Comparison of ENCODE assay signal across 8 cellular contexts in genomic region chr9:129102791-129103594, GRCh38. TPM values are rescaled to one million over a fixed set of nuclear protein-coding genes. Genes with fewer than 3 reads are reported as not detected.
DNase-seq lines count a peak whose midpoint lies in the region; ATAC-seq, FAIRE-seq and TF ChIP-seq lines count a peak whose summit lies in the region.

No MANE protein-coding gene starts in this region.

- TF ChIP-seq POLR2A in H1 (IDR thresholded peaks at IDR 0.05; ENCODE audit: control extremely low read depth in 1 of 2, low read depth in 2 of 2, low read length in 2 of 2) = no peak

- no peak overlapping the region for H4K8ac ChIP-seq in H1 (ENCODE audit: extremely low read depth, insufficient read depth, low read length)

- no peak overlapping the region for H3K18ac ChIP-seq in H1 (ENCODE audit: extremely low read depth, low read length)

- H2AFZ ChIP-seq in H1 (ENCODE audit: low read length) = no peak overlapping the region

- peaks cover 4% of the 10 kb centered on the region for H3K4me1 Mint-ChIP-seq in mesothelial cell of epicardium

- CTCF ChIA-PET in Panc1 (lab: Charles Lee) = no interaction called here
- CTCF ChIA-PET in H1 (lab: Charles Lee; ENCODE audit: partially characterized antibody) = interaction anchor here (0.8 to 2.0 kb wide), 9 partner anchors 9 to 511 kb away, joined by 3 to 12 read pairs (median 5); no protein-coding TSS in a partner anchor

- no peak overlapping the region for H4K5ac ChIP-seq in H1 (ENCODE audit: insufficient read length, low read depth, low read length)

- no peak overlapping the region for H3K4me3 Mint-ChIP-seq in mesothelial cell of epicardium

- no peak overlapping the region for H2AK5ac ChIP-seq in H1 (ENCODE audit: low read depth, low read length)

- no peak for TF ChIP-seq EP300 in H1 (IDR thresholded peaks at IDR 0.05; ENCODE audit: borderline replicate concordance in 1 of 2, low read depth in 2 of 2, low read length in 2 of 2)

- no peaks in the 10 kb centered on the region for H3K9me3 Mint-ChIP-seq in mesothelial cell of epicardium

- H2BK20ac ChIP-seq in H1 (ENCODE audit: low read length) = no peak overlapping the region

- H3K36me3 Mint-ChIP-seq in mesothelial cell of epicardium = peaks cover 3% of the 10 kb centered on the region

- no peaks in the 10 kb centered on the region for H3K79me1 ChIP-seq in H1 (ENCODE audit: low read depth, low read length)

- peaks cover 3% of the 10 kb centered on the region; the same call in 1 of the 2 replicates for H3K4me1 ChIP-seq in Panc1 (ENCODE audit: control insufficient read depth, insufficient read depth, low read length)
- peaks cover 0 to 5% (median 1%) of the 10 kb centered on the region in 4 experiments; a peak in 2 of 7 replicates for H3K4me1 ChIP-seq in H1 (replicated peaks in 1 of 4; ENCODE audit: control insufficient read depth in 3 of 4, insufficient read depth in 4 of 4, low read length in 3 of 4)

- H3K14ac ChIP-seq in H1 (ENCODE audit: insufficient read length) = no peak overlapping the region

- H3K9ac ChIP-seq in H1 (replicated peaks in 1 of 4; ENCODE audit: extremely low read depth in 1 of 4, low read depth in 3 of 4, low read length in 3 of 4) = no peak overlapping the region

- ATAC-seq in Panc1 (peak; percentile 91), GM21825 (IDR thresholded peaks at IDR 0.05; ENCODE audit: unreplicated experiment) (no peak), GM21717 (IDR thresholded peaks at IDR 0.05; ENCODE audit: unreplicated experiment) (no peak)

- H4K20me1 ChIP-seq in H1 (replicated peaks in 1 of 2; ENCODE audit: control insufficient read depth in 1 of 2, insufficient read depth in 2 of 2, low read length in 2 of 2) = no peaks in the 10 kb centered on the region

- no TSS peak for BruUV-seq in Panc1 (replicated peaks; lab: Mats Ljungman, UMichigan)

- H3K23me2 ChIP-seq in H1 (ENCODE audit: low read depth, low read length) = no peaks in the 10 kb centered on the region

- H3K27ac ChIP-seq in Panc1 (ENCODE audit: low read length) = no peak overlapping the region
- no peak overlapping the region for H3K27ac ChIP-seq in H1 (ENCODE audit: low read depth, low read length)

- H2BK5ac ChIP-seq in H1 (ENCODE audit: low read depth, low read length) = no peak overlapping the region

- no peak overlapping the region for H3K27ac Mint-ChIP-seq in mesothelial cell of epicardium

- H3K4me2 ChIP-seq in H1 (ENCODE audit: insufficient read depth in 1 of 2, low read depth in 2 of 2, low read length in 2 of 2) = no peak overlapping the region

- intact Hi-C loops in Panc1 (cut with micrococcal nuclease; ENCODE audit: unreplicated experiment) = no loop called here

- no peak overlapping the region for H3K4me3 ChIP-seq in HFF-Myc (replicated peaks; ENCODE audit: low read depth, low read length)
- H3K4me3 ChIP-seq in Panc1 (ENCODE audit: low read depth in 2 of 2, low read length in 2 of 2) = no peak overlapping the region
- no peak overlapping the region for H3K4me3 ChIP-seq in H1 (ENCODE audit: extremely low read depth in 1 of 4, insufficient read depth in 2 of 4, low read depth in 3 of 4, low read length in 4 of 4)

- no peak overlapping the region for H2BK15ac ChIP-seq in H1 (ENCODE audit: low read length)

- FAIRE-seq in D721Med (lab: Jason Lieb, UNC) (no peak), H1 (lab: Jason Lieb, UNC) (no peak)

- POLR2A ChIA-PET in Panc1 (lab: Charles Lee) (no interaction called here), H1 (lab: Charles Lee; ENCODE audit: partially characterized antibody) (interaction anchor here (0.6 to 1.0 kb wide), 2 partner anchors 11 to 64 kb away, joined by 3 read pairs; no protein-coding TSS in a partner anchor)

- DNase-seq in D721Med (ENCODE audit: insufficient read length, low spot score) (peak; percentile 68), HFF-Myc (ENCODE audit: extremely low read depth, low read depth) (no peak), Panc1 (ENCODE audit: low read depth, low spot score) (no peak), H1 (ENCODE audit: low read depth in 1 of 2, low spot score in 2 of 2) (peak in 1 of 2 experiments; percentile 73), mesothelial cell of epicardium (ENCODE audit: low spot score in 2 of 2, unreplicated experiment in 2 of 2) (no peak), T-helper 9 cell (no peak)

- H3K27me3 ChIP-seq in Panc1 (ENCODE audit: control insufficient read depth, insufficient read depth, low read length) (no peaks in the 10 kb centered on the region), H1 (replicated peaks in 1 of 4; ENCODE audit: control insufficient read depth in 3 of 4, extremely low read depth in 1 of 4, insufficient read depth in 3 of 4, low read length in 3 of 4) (peaks cover 0 to 6% (median 4%) of the 10 kb centered on the region in 4 experiments; a peak in 4 of 7 replicates)

- H3K9me3 ChIP-seq in Panc1 (ENCODE audit: control insufficient read depth, insufficient read depth, low read depth, low read length) = no peaks in the 10 kb centered on the region
- no peaks in the 10 kb centered on the region for H3K9me3 ChIP-seq in H1 (ENCODE audit: insufficient read depth in 2 of 2, low read depth in 1 of 2, low read length in 1 of 2)

- peak; percentile 40 for TF ChIP-seq CTCF in D721Med (IDR thresholded peaks at IDR 0.05; ENCODE audit: insufficient read depth, missing control alignments)
- peak; percentile 74 for TF ChIP-seq CTCF in HFF-Myc (IDR thresholded peaks at IDR 0.05; ENCODE audit: low read depth, low read length, missing control alignments)
- TF ChIP-seq CTCF in Panc1 (IDR thresholded peaks at IDR 0.05) = peak; percentile 77
- TF ChIP-seq CTCF in H1 (IDR thresholded peaks at IDR 0.05; ENCODE audit: control extremely low read depth in 1 of 3, insufficient read depth in 1 of 3, low read depth in 1 of 3, low read length in 3 of 3) = peak in 2 of 3 experiments; percentile 69 to 83; a peak in 3 of 4 replicates
- TF ChIP-seq CTCF in mesothelial cell of epicardium (IDR thresholded peaks at IDR 0.05; ENCODE audit: unreplicated experiment) = peak; percentile 29

- H3K4ac ChIP-seq in H1 (replicated peaks; ENCODE audit: insufficient read length, low read depth, low read length) = no peak overlapping the region

- H3K23ac ChIP-seq in H1 (ENCODE audit: insufficient read length) = no peak overlapping the region

- no peaks in the 10 kb centered on the region for H3K79me2 ChIP-seq in H1 (ENCODE audit: control insufficient read depth in 1 of 2, insufficient read depth in 2 of 2, low read length in 2 of 2)

- TF ChIP-seq RAD21 in H1 (IDR thresholded peaks at IDR 0.05 in 1 of 2, conservative IDR thresholded peaks at IDR 0.05 in 1 of 2; ENCODE audit: low read depth in 2 of 2, low read length in 2 of 2) = peak; percentile 2 to 35; a peak in 2 of 4 replicates

- H2BK120ac ChIP-seq in H1 (replicated peaks; ENCODE audit: low read depth, low read length) = no peak overlapping the region

- no peak overlapping the region for H2BK12ac ChIP-seq in H1 (ENCODE audit: low read depth, low read length)

- H4K91ac ChIP-seq in H1 (replicated peaks; ENCODE audit: insufficient read length, low read length) = no peak overlapping the region

- H3K36me3 ChIP-seq in Panc1 (ENCODE audit: control insufficient read depth, insufficient read depth, low read length) = no peaks in the 10 kb centered on the region
- H3K36me3 ChIP-seq in H1 (ENCODE audit: control insufficient read depth in 2 of 4, insufficient read depth in 4 of 4, low read length in 3 of 4) = no peaks in the 10 kb centered on the region

- WGBS in H1 (ENCODE audit: extremely low coverage in 1 of 2, insufficient coverage in 1 of 2, insufficient read length in 1 of 2, insufficient replicate concordance in 2 of 2, low coverage in 1 of 2, low lambda C conversion rate in 2 of 2, missing lambda C conversion rate in 1 of 2), 2 experiments = 64% methylated on average over 14 of the region's 14 CpGs; no CpG with 5 or more reads in 1 of the 2 experiments

- in situ Hi-C loops in Panc1 (cut with HindIII; ENCODE audit: low pct_unique_long_range_greater_than_20kb, low sequenced_read_pairs) = no loop called here

- no peak overlapping the region for H3K56ac ChIP-seq in H1 (replicated peaks; ENCODE audit: insufficient read length, low read depth, low read length)

- no peaks in the 10 kb centered on the region for H3K27me3 Mint-ChIP-seq in mesothelial cell of epicardium (ENCODE audit: low read depth)

RNA-seq across cellular contexts. Expression of gene CRAT, which starts 7.6 kb away (rescaled TPM):
- total RNA-seq in Panc1 (2021; ENCODE audit: unreplicated experiment) (38.8 TPM), mesothelial cell of epicardium (26.4 to 27.6 TPM (median 26.4 TPM) in 3 replicates)
- 71.7 TPM for polyA plus RNA-seq in Panc1 (2012; ENCODE audit: insufficient read length)
- total RNA-seq in H1 (2021; fragmentation: NEBNext Ultra II Directional; extraction: Animal tissue kit (Norgen Biotek cat#: 25700)) = 7.2 and 8.2 TPM in 2 replicates
- polyA plus RNA-seq in H1 (2011; rRNA removed) = 17.3 and 25.5 TPM in 2 replicates
- polyA plus RNA-seq in H1 (2011; cell fraction: cytosol; rRNA removed) = 9.3 TPM
- 18.3 TPM for polyA plus RNA-seq in H1 (2011; cell fraction: nucleus; rRNA removed)
- polyA plus RNA-seq in H1 (2012, experiment 1 of 2) = 6.8 to 14.2 TPM (median 11.5 TPM) in 4 replicates
- 10.0 TPM for polyA plus RNA-seq in H1 (2012, experiment 2 of 2)
- 6.5 TPM for polyA plus RNA-seq in H1 (2013, experiment 1 of 2)
- polyA plus RNA-seq in H1 (2013, experiment 2 of 2) = 5.5 TPM
- polyA minus RNA-seq in H1 (2011; rRNA and poly(A)+ RNA removed) = 7.9 and 9.6 TPM in 2 replicates
- polyA minus RNA-seq in H1 (2011; cell fraction: cytosol; rRNA and poly(A)+ RNA removed) = 7.9 TPM
- 5.3 TPM for polyA minus RNA-seq in H1 (2011; cell fraction: nucleus; rRNA and poly(A)+ RNA removed)

RNA-seq across cellular contexts. Expression of gene PTPA, which starts 8.2 kb away (rescaled TPM):
- total RNA-seq in Panc1 (2021; ENCODE audit: unreplicated experiment) (114 TPM), mesothelial cell of epicardium (157 to 164 TPM (median 160 TPM) in 3 replicates)
- 97.5 TPM for polyA plus RNA-seq in Panc1 (2012; ENCODE audit: insufficient read length)
- 145 and 156 TPM in 2 replicates for total RNA-seq in H1 (2021; fragmentation: NEBNext Ultra II Directional; extraction: Animal tissue kit (Norgen Biotek cat#: 25700))
- polyA plus RNA-seq in H1 (2011; rRNA removed) = 114 and 158 TPM in 2 replicates
- 152 TPM for polyA plus RNA-seq in H1 (2011; cell fraction: cytosol; rRNA removed)
- 155 TPM for polyA plus RNA-seq in H1 (2011; cell fraction: nucleus; rRNA removed)
- polyA plus RNA-seq in H1 (2012, experiment 1 of 2) = 115 to 156 TPM (median 139 TPM) in 4 replicates
- 167 TPM for polyA plus RNA-seq in H1 (2012, experiment 2 of 2)
- polyA plus RNA-seq in H1 (2013, experiment 1 of 2) = 80.6 TPM
- 76.5 TPM for polyA plus RNA-seq in H1 (2013, experiment 2 of 2)
- polyA minus RNA-seq in H1 (2011; rRNA and poly(A)+ RNA removed) = 144 and 187 TPM in 2 replicates
- 83.3 TPM for polyA minus RNA-seq in H1 (2011; cell fraction: cytosol; rRNA and poly(A)+ RNA removed)
- 60.0 TPM for polyA minus RNA-seq in H1 (2011; cell fraction: nucleus; rRNA and poly(A)+ RNA removed)

RNA-seq across cellular contexts. Expression of gene DOLPP1, which starts 22.1 kb away (rescaled TPM):
- 13.7 TPM for total RNA-seq in Panc1 (2021; ENCODE audit: unreplicated experiment)
- polyA plus RNA-seq in Panc1 (2012; ENCODE audit: insufficient read length) = 15.8 TPM
- total RNA-seq in H1 (2021; fragmentation: NEBNext Ultra II Directional; extraction: Animal tissue kit (Norgen Biotek cat#: 25700)) = 36.0 and 38.8 TPM in 2 replicates
- 45.3 and 56.0 TPM in 2 replicates for polyA plus RNA-seq in H1 (2011; rRNA removed)
- 43.8 TPM for polyA plus RNA-seq in H1 (2011; cell fraction: cytosol; rRNA removed)
- polyA plus RNA-seq in H1 (2011; cell fraction: nucleus; rRNA removed) = 56.1 TPM
- polyA plus RNA-seq in H1 (2012, experiment 1 of 2) = 20.0 to 27.5 TPM (median 25.5 TPM) in 4 replicates
- polyA plus RNA-seq in H1 (2012, experiment 2 of 2) = 37.9 TPM
- polyA plus RNA-seq in H1 (2013, experiment 1 of 2) = 52.3 TPM
- polyA plus RNA-seq in H1 (2013, experiment 2 of 2) = 56.7 TPM
- polyA minus RNA-seq in H1 (2011; rRNA and poly(A)+ RNA removed) = 34.8 and 38.2 TPM in 2 replicates
- polyA minus RNA-seq in H1 (2011; cell fraction: cytosol; rRNA and poly(A)+ RNA removed) = 15.0 TPM
- 17.3 TPM for polyA minus RNA-seq in H1 (2011; cell fraction: nucleus; rRNA and poly(A)+ RNA removed)
- 16.9 to 21.5 TPM (median 20.0 TPM) in 3 replicates for total RNA-seq in mesothelial cell of epicardium
